In genomic region chr2:207632575-207633492, GRCh38 we compare ENCODE assay signal across 8 cellular contexts. TPM values are rescaled to one million over a fixed set of nuclear protein-coding genes. Genes with fewer than 3 reads are reported as not detected.
DNase-seq lines count a peak whose midpoint lies in the region; ATAC-seq and TF ChIP-seq lines count a peak whose summit lies in the region.

No MANE protein-coding gene starts in this region.

- H3K9me3 ChIP-seq in OCI-LY3 (ENCODE audit: insufficient read depth, low read length): no peaks in the 10 kb centered on the region
- H3K9me3 ChIP-seq in upper lobe of right lung: no peaks in the 10 kb centered on the region

- H3K79me2 ChIP-seq in OCI-LY3 (ENCODE audit: low read length): no peaks in the 10 kb centered on the region

- H3K4me3 ChIP-seq in OCI-LY3 (ENCODE audit: low read length): no peak overlapping the region
- no peak overlapping the region for H3K4me3 ChIP-seq in fibroblast of mammary gland (ENCODE audit: control insufficient read depth, low read depth, low read length)
- H3K4me3 ChIP-seq in upper lobe of right lung: no peak overlapping the region

- DNase-seq in activated naive CD8-positive, alpha-beta T cell treated with anti-CD3 and anti-CD28 coated beads, Interleukin-2, amount 50 U/mL, for 24 hours: no peak
- no peak for DNase-seq in activated naive CD8-positive, alpha-beta T cell treated with anti-CD3 and anti-CD28 coated beads for 36 hours
- DNase-seq in fibroblast of mammary gland (ENCODE audit: low read depth): peak; percentile 82
- no peak for DNase-seq in upper lobe of right lung
- DNase-seq in DMS153 treated with DMSO at 0.1 percent for 48 hours (lab: John Stamatoyannopoulos, UW; ENCODE audit: unreplicated experiment): no peak

- TF ChIP-seq CTCF in OCI-LY3 (IDR thresholded peaks at IDR 0.05; ENCODE audit: low read depth, low read length) (no peak), fibroblast of mammary gland (conservative IDR thresholded peaks at IDR 0.05; ENCODE audit: control insufficient read depth, insufficient read depth, low read depth, low read length) (no peak), upper lobe of right lung (IDR thresholded peaks at IDR 0.05) (no peak)

- peak overlapping the region; percentile 41 for H3K27ac ChIP-seq in OCI-LY3 (ENCODE audit: low read length)
- H3K27ac ChIP-seq in upper lobe of right lung: no peak overlapping the region

- ATAC-seq in activated naive CD8-positive, alpha-beta T cell treated with anti-CD3 and anti-CD28 coated beads, Interleukin-2, amount 50 U/mL, for 24 hours: peak; percentile 94
- ATAC-seq in upper lobe of right lung: peak; percentile 85
- no peak for ATAC-seq in HG02798 (IDR thresholded peaks at IDR 0.05; ENCODE audit: poor library complexity, unreplicated experiment)
- ATAC-seq in GM21515 (IDR thresholded peaks at IDR 0.05; ENCODE audit: unreplicated experiment): no peak

- peak overlapping the region; percentile 41 for H3K27ac Mint-ChIP-seq in activated naive CD8-positive, alpha-beta T cell treated with anti-CD3 and anti-CD28 coated beads, Interleukin-2, amount 50 U/mL, for 24 hours
- no peak overlapping the region for H3K27ac Mint-ChIP-seq in activated naive CD8-positive, alpha-beta T cell treated with anti-CD3 and anti-CD28 coated beads for 36 hours

- peak overlapping the region; percentile 21; the same call in 1 of the 2 replicates for H3K9ac ChIP-seq in OCI-LY3 (ENCODE audit: low read length)

- H2AFZ ChIP-seq in OCI-LY3 (ENCODE audit: low read depth, low read length): no peak overlapping the region

- H3K4me1 ChIP-seq in OCI-LY3 (ENCODE audit: low read length) (peaks cover 39% of the 10 kb centered on the region), upper lobe of right lung (no peaks in the 10 kb centered on the region)

- H3K36me3 ChIP-seq in OCI-LY3 (replicated peaks; ENCODE audit: low read depth, low read length) (no peaks in the 10 kb centered on the region), upper lobe of right lung (no peaks in the 10 kb centered on the region)

- peaks cover 10% of the 10 kb centered on the region for H3K4me1 Mint-ChIP-seq in activated naive CD8-positive, alpha-beta T cell treated with anti-CD3 and anti-CD28 coated beads, Interleukin-2, amount 50 U/mL, for 24 hours
- H3K4me1 Mint-ChIP-seq in activated naive CD8-positive, alpha-beta T cell treated with anti-CD3 and anti-CD28 coated beads for 36 hours: peaks cover 8% of the 10 kb centered on the region

- intact Hi-C loops in upper lobe of right lung (cut with DNase I): loop anchor here (10.0 kb wide), 1 partner anchor 62 kb away; no protein-coding TSS in a partner anchor

- H3K36me3 Mint-ChIP-seq in activated naive CD8-positive, alpha-beta T cell treated with anti-CD3 and anti-CD28 coated beads, Interleukin-2, amount 50 U/mL, for 24 hours (ENCODE audit: low read depth): no peaks in the 10 kb centered on the region
- no peaks in the 10 kb centered on the region for H3K36me3 Mint-ChIP-seq in activated naive CD8-positive, alpha-beta T cell treated with anti-CD3 and anti-CD28 coated beads for 36 hours

- no peaks in the 10 kb centered on the region for H3K9me3 Mint-ChIP-seq in activated naive CD8-positive, alpha-beta T cell treated with anti-CD3 and anti-CD28 coated beads, Interleukin-2, amount 50 U/mL, for 24 hours
- no peaks in the 10 kb centered on the region for H3K9me3 Mint-ChIP-seq in activated naive CD8-positive, alpha-beta T cell treated with anti-CD3 and anti-CD28 coated beads for 36 hours

- peak overlapping the region; percentile 52 for H3K4me2 ChIP-seq in OCI-LY3 (ENCODE audit: low read length)

- H3K27me3 ChIP-seq in OCI-LY3 (ENCODE audit: low read depth, low read length): no peaks in the 10 kb centered on the region
- H3K27me3 ChIP-seq in upper lobe of right lung: no peaks in the 10 kb centered on the region

- H3K27me3 Mint-ChIP-seq in activated naive CD8-positive, alpha-beta T cell treated with anti-CD3 and anti-CD28 coated beads, Interleukin-2, amount 50 U/mL, for 24 hours: no peaks in the 10 kb centered on the region
- no peaks in the 10 kb centered on the region for H3K27me3 Mint-ChIP-seq in activated naive CD8-positive, alpha-beta T cell treated with anti-CD3 and anti-CD28 coated beads for 36 hours

- no peaks in the 10 kb centered on the region for H4K20me1 ChIP-seq in OCI-LY3 (ENCODE audit: insufficient read depth, low read length)

- no peak overlapping the region for H3K4me3 Mint-ChIP-seq in activated naive CD8-positive, alpha-beta T cell treated with anti-CD3 and anti-CD28 coated beads, Interleukin-2, amount 50 U/mL, for 24 hours
- H3K4me3 Mint-ChIP-seq in activated naive CD8-positive, alpha-beta T cell treated with anti-CD3 and anti-CD28 coated beads for 36 hours: no peak overlapping the region

RNA-seq across cellular contexts. Expression of gene METTL21A, which starts 7.6 kb away (rescaled TPM):
- total RNA-seq in activated naive CD8-positive, alpha-beta T cell treated with anti-CD3 and anti-CD28 coated beads for 36 hours: 10 to 100 TPM; 33.7 to 39.2 TPM
- 10.9 TPM for total RNA-seq in upper lobe of right lung

Comparison
In these comparisons a context has a peak if more than half of its experiments do, and no peak if none do; other contexts are left out.
1. ATAC-seq: peak in activated naive CD8-positive, alpha-beta T cell treated with anti-CD3 and anti-CD28 coated beads, Interleukin-2, amount 50 U/mL, for 24 hours (single experiment) and upper lobe of right lung (single experiment); none in HG02798 (single experiment) and GM21515 (single experiment).